In genomic region chr9:33453999-33454660, GRCh38 we compare ENCODE assay signal across 1 cellular context.
TF ChIP-seq lines count a peak whose summit lies in the region.

No MANE protein-coding gene starts in this region.

TF ChIP-seq in HepG2, 621 proteins besides CTCF, POLR2A, EP300 and RAD21:
- no peak for TF ChIP-seq ZNF678 (CRISPR knock-in tag; IDR thresholded peaks at IDR 0.05)
- no peak for TF ChIP-seq CREBL2 (CRISPR knock-in tag; IDR thresholded peaks at IDR 0.05; ENCODE audit: borderline replicate concordance)
- TF ChIP-seq GMEB1 (CRISPR knock-in tag; IDR thresholded peaks at IDR 0.05; ENCODE audit: borderline replicate concordance) = no peak
- no peak for TF ChIP-seq TFAP4 (IDR thresholded peaks at IDR 0.05; ENCODE audit: borderline replicate concordance, low read depth)
- TF ChIP-seq ZNF616 (CRISPR knock-in tag; IDR thresholded peaks at IDR 0.05; ENCODE audit: low read depth) = no peak
- TF ChIP-seq ZSCAN9 (CRISPR knock-in tag; IDR thresholded peaks at IDR 0.05; ENCODE audit: borderline replicate concordance) = no peak
- 0 out of 2 replicates have a peak, but pooled peaks have one; percentile 23 for TF ChIP-seq HNF4G (IDR thresholded peaks at IDR 0.05; ENCODE audit: borderline replicate concordance, low read depth, low read length)
- TF ChIP-seq HNF4G (CRISPR knock-in tag; IDR thresholded peaks at IDR 0.05; ENCODE audit: borderline replicate concordance, low read depth) = no peak
- no peak for TF ChIP-seq ARNT (IDR thresholded peaks at IDR 0.05)
- TF ChIP-seq AGO2 (optimal IDR thresholded peaks at IDR 0.05; ENCODE audit: low read depth, low read length) = no peak
- no peak for TF ChIP-seq ZNF772 (CRISPR knock-in tag; IDR thresholded peaks at IDR 0.05)
- TF ChIP-seq BRF2 (CRISPR knock-in tag; IDR thresholded peaks at IDR 0.05) = no peak
- no peak for TF ChIP-seq CEBPZ (IDR thresholded peaks at IDR 0.05; ENCODE audit: low read length)
- no peak for TF ChIP-seq CHD2 (IDR thresholded peaks at IDR 0.05; ENCODE audit: low read depth, low read length)
- TF ChIP-seq ZEB1 (IDR thresholded peaks at IDR 0.05; ENCODE audit: insufficient replicate concordance, low read depth) = no peak
- TF ChIP-seq HNRNPLL (IDR thresholded peaks at IDR 0.05; ENCODE audit: low read depth, low read length, poor library complexity, severe bottlenecking) = no peak
- TF ChIP-seq RARA (CRISPR knock-in tag; IDR thresholded peaks at IDR 0.05) = peak; percentile 45; the same call in 1 of the 2 replicates
- no peak for TF ChIP-seq TAF15 (IDR thresholded peaks at IDR 0.05; ENCODE audit: low read depth, low read length, poor library complexity, severe bottlenecking)
- no peak for TF ChIP-seq ZNF205 (CRISPR knock-in tag; IDR thresholded peaks at IDR 0.05)
- no peak for TF ChIP-seq RFX3 (CRISPR knock-in tag; IDR thresholded peaks at IDR 0.05)
- no peak for TF ChIP-seq THAP11 (CRISPR knock-in tag; IDR thresholded peaks at IDR 0.05)
- TF ChIP-seq ZNF816 (CRISPR knock-in tag; IDR thresholded peaks at IDR 0.05; ENCODE audit: borderline replicate concordance) = no peak
- no peak for TF ChIP-seq ZBTB43 (CRISPR knock-in tag; conservative IDR thresholded peaks at IDR 0.05)
- TF ChIP-seq TCF12 (IDR thresholded peaks at IDR 0.05) = no peak
- TF ChIP-seq TCF12 (CRISPR knock-in tag; IDR thresholded peaks at IDR 0.05) = no peak
- no peak for TF ChIP-seq MXD3 (CRISPR knock-in tag; IDR thresholded peaks at IDR 0.05)
- no peak for TF ChIP-seq MEF2D (CRISPR knock-in tag; IDR thresholded peaks at IDR 0.05)
- TF ChIP-seq ARHGAP35 (CRISPR knock-in tag; IDR thresholded peaks at IDR 0.05; ENCODE audit: borderline replicate concordance) = no peak
- no peak for TF ChIP-seq ZFP1 (CRISPR knock-in tag; IDR thresholded peaks at IDR 0.05)
- no peak for TF ChIP-seq NFKBIZ (CRISPR knock-in tag; IDR thresholded peaks at IDR 0.05)
- TF ChIP-seq SRSF4 (IDR thresholded peaks at IDR 0.05; ENCODE audit: low read depth, low read length, poor library complexity, severe bottlenecking) = no peak
- peak; percentile 32; the same call in 1 of the 2 replicates for TF ChIP-seq ESRRA (CRISPR knock-in tag; IDR thresholded peaks at IDR 0.05; ENCODE audit: low read depth)
- TF ChIP-seq CBX2 (IDR thresholded peaks at IDR 0.05; ENCODE audit: low read depth, low read length) = no peak
- TF ChIP-seq CBX2 (CRISPR knock-in tag; IDR thresholded peaks at IDR 0.05; ENCODE audit: low read depth) = no peak
- no peak for TF ChIP-seq BATF2 (CRISPR knock-in tag; IDR thresholded peaks at IDR 0.05)
- TF ChIP-seq MEIS1 (CRISPR knock-in tag; IDR thresholded peaks at IDR 0.05; ENCODE audit: borderline replicate concordance) = no peak
- peak; percentile 66 for TF ChIP-seq HNF4A (CRISPR knock-in tag; IDR thresholded peaks at IDR 0.05)
- peak; percentile 14 to 27; a peak in 1 of 4 replicates for TF ChIP-seq NR2F1 (CRISPR knock-in tag; IDR thresholded peaks at IDR 0.05)
- TF ChIP-seq NR2C2 (CRISPR knock-in tag; IDR thresholded peaks at IDR 0.05; ENCODE audit: borderline replicate concordance) = peak; percentile 54
- no peak for TF ChIP-seq NFYB (CRISPR knock-in tag; IDR thresholded peaks at IDR 0.05)
- no peak for TF ChIP-seq PREB (CRISPR knock-in tag; IDR thresholded peaks at IDR 0.05)
- no peak for TF ChIP-seq ZBED4 (CRISPR knock-in tag; IDR thresholded peaks at IDR 0.05; ENCODE audit: borderline replicate concordance)
